10 cellular contexts compared by ENCODE assay signal in genomic region chr5:170071748-170072147, GRCh38. TPM values are rescaled to one million over a fixed set of nuclear protein-coding genes. Genes with fewer than 3 reads are reported as not detected.
"Had no signal": no experiment of that assay in that cellular context is flagged by ENCODE, and none has a peak within 500 bp of the region (broad histone marks: within the 10 kb centered on the region; RNA-seq: fewer than 3 reads in every experiment).

No MANE protein-coding gene starts in this region.

- H2AFZ ChIP-seq: GM23248 had no signal

- H3K4me3 ChIP-seq: GM23248, HAP-1 had no signal

- H3K9ac ChIP-seq: GM23248 had no signal

- FAIRE-seq: HepG2 had no signal

- DNase-seq: GM23248, GOT3, H7, KG1 had no signal

- H3K9me3 ChIP-seq: HAP-1 had no signal

- H3K36me3 ChIP-seq: HAP-1 had no signal

- H3K27ac ChIP-seq: GM23248, HL-60 had no signal

RNA-seq across cellular contexts. Expression of gene FOXI1, which starts 33.9 kb away (rescaled TPM):
- total RNA-seq: GM23248, H4, HepG2, HT1080 had no signal
- polyA plus RNA-seq: GM23248, HepG2, IgD-negative memory B cell had no signal
